Comparison of ENCODE assay signal across 19 cellular contexts in the genomic region with DNA sequence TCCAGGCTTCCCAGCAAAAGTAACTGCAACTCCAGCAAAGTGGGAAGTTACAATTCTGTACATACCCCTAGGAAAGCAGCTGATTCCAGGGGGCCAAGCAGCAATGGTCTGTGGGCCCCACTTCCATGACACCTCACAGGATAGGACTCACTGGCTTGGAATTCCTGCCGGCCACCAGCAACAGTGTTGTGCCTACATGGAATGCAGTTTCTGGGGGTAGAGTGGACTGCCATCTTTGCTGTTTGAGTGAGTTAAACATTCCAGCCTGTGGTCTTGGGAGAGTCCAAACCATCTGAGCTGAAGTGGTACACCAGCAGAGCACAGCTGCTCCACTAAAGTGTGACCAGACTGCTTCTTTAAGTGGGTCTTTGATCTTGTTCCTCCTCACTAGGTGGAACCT. TPM values are rescaled to one million over a fixed set of nuclear protein-coding genes. Genes with fewer than 3 reads are reported as not detected.
"Had no signal": no experiment of that assay in that cellular context is flagged by ENCODE, and none has a peak within 500 bp of the region (broad histone marks: within the 10 kb centered on the region; RNA-seq: fewer than 3 reads in every experiment).

No MANE protein-coding gene starts in this region.

- H3K4me1 ChIP-seq: left lung, testis, upper lobe of left lung had no signal

- DNase-seq: activated CD4-positive, alpha-beta T cell treated with anti-CD3 and anti-CD28 coated beads for 36 hours; activated CD4-positive, alpha-beta T cell treated with anti-CD3 and anti-CD28 coated beads, Interleukin-2, amount 50 U/mL, for 48 hours; activated gamma-delta T cell; foreskin keratinocyte; glutamatergic neuron; hypothalamus; kidney; left lung; mucosa of descending colon; naive thymus-derived CD4-positive, alpha-beta T cell; stimulated activated CD4-positive, alpha-beta T cell treated with anti-CD3 and anti-CD28 coated beads, Interleukin-4, amount 100 ng/mL, for 4 hours; SW 1271; testis; upper lobe of left lung had no signal

- H3K27me3 Mint-ChIP-seq: activated CD4-positive, alpha-beta T cell treated with anti-CD3 and anti-CD28 coated beads for 36 hours; activated naive CD4-positive, alpha-beta T cell treated with anti-CD3 and anti-CD28 coated beads, Interleukin-2, amount 50 U/mL, for 24 hours; naive thymus-derived CD4-positive, alpha-beta T cell; stimulated activated memory B cell treated with anti-CD40 and anti-IgM and Interleukin-4, amounts not matched to agents 10 μg/mL and 1 μg/mL and 100 μg/mL, for 72 hours had no signal

- H3K27ac Mint-ChIP-seq: activated CD4-positive, alpha-beta T cell treated with anti-CD3 and anti-CD28 coated beads for 36 hours; activated naive CD4-positive, alpha-beta T cell treated with anti-CD3 and anti-CD28 coated beads, Interleukin-2, amount 50 U/mL, for 24 hours; naive thymus-derived CD4-positive, alpha-beta T cell; stimulated activated memory B cell treated with anti-CD40 and anti-IgM and Interleukin-4, amounts not matched to agents 10 μg/mL and 1 μg/mL and 100 μg/mL, for 72 hours; WTC11 had no signal

- ATAC-seq: activated CD4-positive, alpha-beta T cell treated with anti-CD3 and anti-CD28 coated beads for 36 hours; foreskin keratinocyte; left lung; mucosa of descending colon; naive thymus-derived CD4-positive, alpha-beta T cell; sciatic nerve; stimulated activated memory B cell treated with anti-CD40 and anti-IgM and Interleukin-4, amounts not matched to agents 10 μg/mL and 1 μg/mL and 100 μg/mL, for 72 hours; WTC11 had no signal

- H3K27ac ChIP-seq: foreskin keratinocyte, left lung, testis, upper lobe of left lung had no signal

- H3K36me3 ChIP-seq: left lung, upper lobe of left lung had no signal

- H3K4me3 Mint-ChIP-seq: activated CD4-positive, alpha-beta T cell treated with anti-CD3 and anti-CD28 coated beads for 36 hours; activated naive CD4-positive, alpha-beta T cell treated with anti-CD3 and anti-CD28 coated beads, Interleukin-2, amount 50 U/mL, for 24 hours; naive thymus-derived CD4-positive, alpha-beta T cell; stimulated activated memory B cell treated with anti-CD40 and anti-IgM and Interleukin-4, amounts not matched to agents 10 μg/mL and 1 μg/mL and 100 μg/mL, for 72 hours; WTC11 had no signal

- H3K4me3 ChIP-seq: left lung, mucosa of descending colon, testis, upper lobe of left lung had no signal

- H3K9me3 ChIP-seq: testis had no signal

- H3K4me1 Mint-ChIP-seq: activated CD4-positive, alpha-beta T cell treated with anti-CD3 and anti-CD28 coated beads for 36 hours; activated naive CD4-positive, alpha-beta T cell treated with anti-CD3 and anti-CD28 coated beads, Interleukin-2, amount 50 U/mL, for 24 hours; naive thymus-derived CD4-positive, alpha-beta T cell; stimulated activated memory B cell treated with anti-CD40 and anti-IgM and Interleukin-4, amounts not matched to agents 10 μg/mL and 1 μg/mL and 100 μg/mL, for 72 hours had no signal

- H3K36me3 Mint-ChIP-seq: activated naive CD4-positive, alpha-beta T cell treated with anti-CD3 and anti-CD28 coated beads, Interleukin-2, amount 50 U/mL, for 24 hours; stimulated activated memory B cell treated with anti-CD40 and anti-IgM and Interleukin-4, amounts not matched to agents 10 μg/mL and 1 μg/mL and 100 μg/mL, for 72 hours had no signal

- H3K27me3 ChIP-seq: foreskin keratinocyte, left lung, testis, upper lobe of left lung had no signal

RNA-seq across cellular contexts. Expression of a gene that starts 13.4 kb away (rescaled TPM):
- total RNA-seq: activated CD4-positive, alpha-beta T cell treated with anti-CD3 and anti-CD28 coated beads for 36 hours; T-helper 2 cell treated with Interferon-gamma antibody and Interleukin-4, amounts not matched to agents 100 ng/mL and 5 ng/mL, for 36 hours had no signal
